In the genomic region with DNA sequence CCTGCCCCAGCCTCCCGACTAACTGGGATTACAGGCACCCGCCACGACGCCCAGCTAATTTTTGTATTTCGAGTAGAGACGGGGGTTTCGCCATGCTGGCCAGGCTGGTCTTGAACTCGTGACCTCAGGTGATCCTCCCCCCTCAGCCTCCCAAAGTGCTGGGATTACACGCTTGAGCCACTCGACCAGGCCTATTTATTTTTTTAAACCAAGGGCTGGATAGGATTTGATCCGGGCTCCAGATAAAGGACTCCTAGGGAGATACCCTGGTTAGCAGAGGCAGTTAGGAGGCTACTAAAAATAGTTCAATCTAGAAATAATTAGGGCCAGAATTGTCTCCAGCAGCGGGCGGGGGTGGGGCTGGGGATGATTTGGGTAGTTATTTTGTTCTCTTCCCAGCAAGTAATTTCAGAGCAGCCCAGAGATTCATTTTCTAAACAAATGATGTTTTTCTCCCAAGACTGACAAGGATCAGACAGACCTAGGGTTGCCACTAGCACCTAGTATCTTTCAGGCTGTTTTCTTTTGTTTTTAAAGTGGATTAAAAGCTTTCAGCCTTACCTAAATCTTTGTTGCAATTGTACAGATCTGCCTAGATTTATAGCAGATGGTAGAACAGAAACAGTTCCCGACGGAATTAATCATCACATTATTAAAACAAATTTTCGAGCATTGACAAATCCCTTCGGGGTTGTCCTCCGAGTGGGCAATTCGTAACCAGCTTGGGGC, we compare ENCODE assay signal across 8 cellular contexts. TPM values are rescaled to one million over a fixed set of nuclear protein-coding genes. Genes with fewer than 3 reads are reported as not detected.
DNase-seq lines count a peak whose midpoint lies in the region; ATAC-seq and TF ChIP-seq lines count a peak whose summit lies in the region.

No MANE protein-coding gene starts in this region.

- H3K36me3 ChIP-seq in Peyer's patch (no peaks in the 10 kb centered on the region), esophagus squamous epithelium (no peaks in the 10 kb centered on the region), rectal smooth muscle tissue (ENCODE audit: control insufficient read depth, insufficient read depth, low read length) (no peaks in the 10 kb centered on the region)

- peak overlapping the region; percentile 74 to 96 (median 88) for H3K4me3 ChIP-seq in Peyer's patch
- H3K4me3 ChIP-seq in esophagus squamous epithelium: peak overlapping the region; percentile 84 to 100 (median 92)
- peak overlapping the region; percentile 89 for H3K4me3 ChIP-seq in rectal smooth muscle tissue (ENCODE audit: low read length)

- TF ChIP-seq CTCF in Peyer's patch (IDR thresholded peaks at IDR 0.05): no peak
- no peak for TF ChIP-seq CTCF in esophagus squamous epithelium (IDR thresholded peaks at IDR 0.05)

- WGBS in esophagus squamous epithelium, 2 donors: 45 to 52% methylated on average over 18 to 19 of the region's 19 CpGs

- no peak for TF ChIP-seq POLR2A in Peyer's patch (IDR thresholded peaks at IDR 0.05)
- TF ChIP-seq POLR2A in esophagus squamous epithelium (IDR thresholded peaks at IDR 0.05): no peak

- H3K27ac ChIP-seq in Peyer's patch: peak overlapping the region; percentile 83 to 94 (median 89)
- H3K27ac ChIP-seq in esophagus squamous epithelium: peak overlapping the region; percentile 91 to 98 (median 94)
- peak overlapping the region; percentile 90 for H3K27ac ChIP-seq in rectal smooth muscle tissue (ENCODE audit: low read depth, low read length)

- H3K4me1 ChIP-seq in Peyer's patch (peaks cover 0 to 12% (median 7%) of the 10 kb centered on the region in 4 donors), esophagus squamous epithelium (peaks cover 8 to 43% (median 29%) of the 10 kb centered on the region in 3 donors), rectal smooth muscle tissue (ENCODE audit: control insufficient read depth, insufficient read depth, low read length) (peaks cover 7% of the 10 kb centered on the region)

- DNase-seq in DMS53 (lab: John Stamatoyannopoulos, UW): peak; percentile 46
- no peak for DNase-seq in DMS53 treated with DMSO at 0.1 percent for 48 hours (lab: John Stamatoyannopoulos, UW; ENCODE audit: unreplicated experiment)
- DNase-seq in Peyer's patch: no peak
- no peak for DNase-seq in esophagus squamous epithelium (lab: John Stamatoyannopoulos, UW)
- DNase-seq in activated gamma-delta T cell treated with Interleukin-2 at 50 U/mL for 16 hours: no peak
- DNase-seq in islet precursor cell: no peak

- ATAC-seq in GM19328 (IDR thresholded peaks at IDR 0.05; ENCODE audit: unreplicated experiment): no peak

- no peaks in the 10 kb centered on the region for H3K27me3 ChIP-seq in Peyer's patch
- H3K27me3 ChIP-seq in esophagus squamous epithelium: peaks cover 0 to 26% (median 0%) of the 10 kb centered on the region in 4 donors
- H3K27me3 ChIP-seq in rectal smooth muscle tissue (ENCODE audit: control insufficient read depth, insufficient read depth, low read length): peaks cover 4% of the 10 kb centered on the region

- H3K9me3 ChIP-seq in Peyer's patch: no peaks in the 10 kb centered on the region
- no peaks in the 10 kb centered on the region for H3K9me3 ChIP-seq in esophagus squamous epithelium

- intact Hi-C loops in esophagus squamous epithelium (cut with DNase I): no loop called here

- H3K9ac ChIP-seq in rectal smooth muscle tissue (ENCODE audit: low read length): no peak overlapping the region

RNA-seq across cellular contexts. Expression of a gene that starts 0.9 kb away (rescaled TPM):
- total RNA-seq in Peyer's patch: 10 to 100 TPM; 21.9 to 37.1 (median 33.0) TPM
- 10 to 100 TPM; 16.2 to 32.4 (median 28.1) TPM for total RNA-seq in esophagus squamous epithelium
